11 cellular contexts compared by ENCODE assay signal in the genomic region with DNA sequence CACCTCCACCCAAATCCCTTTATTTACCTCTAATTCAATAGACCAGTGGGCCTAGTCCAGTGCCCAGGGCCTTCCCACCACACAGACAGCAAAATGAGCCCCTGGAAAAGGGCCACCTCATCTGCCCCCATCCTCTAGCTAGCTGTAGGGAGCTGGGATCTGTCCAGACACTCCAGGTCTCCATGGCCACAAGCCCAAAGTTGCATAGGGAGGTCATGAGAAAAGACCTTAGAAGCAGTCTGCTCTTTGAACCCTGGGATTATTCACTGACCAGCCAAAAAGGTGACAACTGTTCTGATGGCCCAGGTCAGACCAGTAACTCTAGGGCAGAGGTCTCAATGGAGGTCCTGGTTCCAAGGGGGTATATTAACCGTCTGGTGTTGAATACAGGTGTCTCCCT. TPM values are rescaled to one million over a fixed set of nuclear protein-coding genes. Genes with fewer than 3 reads are reported as not detected.
DNase-seq lines count a peak whose midpoint lies in the region; ATAC-seq and TF ChIP-seq lines count a peak whose summit lies in the region.
"Had no signal": no experiment of that assay in that cellular context is flagged by ENCODE, and none has a peak within 500 bp of the region (broad histone marks: within the 10 kb centered on the region; RNA-seq: fewer than 3 reads in every experiment).

No MANE protein-coding gene starts in this region.

- TF ChIP-seq CTCF in tibial nerve (IDR thresholded peaks at IDR 0.05): no peak

- H3K27me3 ChIP-seq in tibial nerve: no peaks in the 10 kb centered on the region

- peaks cover 46% of the 10 kb centered on the region for H3K4me1 Mint-ChIP-seq in activated naive CD4-positive, alpha-beta T cell treated with anti-CD3 and anti-CD28 coated beads, Interleukin-2, amount 50 U/mL, for 24 hours
- H3K4me1 Mint-ChIP-seq in dendritic cell treated with granulocyte-macrophage colony-stimulating factor and Interleukin-4, amounts not matched to agents 40 ng/mL and 50 ng/mL, for 4 days (ENCODE audit: low read depth): peaks cover 84% of the 10 kb centered on the region
- peaks cover 50 to 56% of the 10 kb centered on the region in 2 donors for H3K4me1 Mint-ChIP-seq in natural killer cell treated with Interleukin-12 subunit alpha and Interleukin-12 subunit beta and Interleukin-15 and Interleukin-18, amount 100 ng/mL, for 72 hours (ENCODE audit: low read depth in 2 of 2)

- TF ChIP-seq POLR2A in tibial nerve (IDR thresholded peaks at IDR 0.05): no peak

- H3K27ac ChIP-seq in tibial nerve: peak overlapping the region in 3 of 4 donors; percentile 99

- no peaks in the 10 kb centered on the region for H3K36me3 ChIP-seq in tibial nerve

- H3K36me3 Mint-ChIP-seq in activated naive CD4-positive, alpha-beta T cell treated with anti-CD3 and anti-CD28 coated beads, Interleukin-2, amount 50 U/mL, for 24 hours: no peaks in the 10 kb centered on the region
- peaks cover 18% of the 10 kb centered on the region for H3K36me3 Mint-ChIP-seq in dendritic cell treated with granulocyte-macrophage colony-stimulating factor and Interleukin-4, amounts not matched to agents 40 ng/mL and 50 ng/mL, for 4 days (ENCODE audit: low read depth)
- H3K36me3 Mint-ChIP-seq in natural killer cell treated with Interleukin-12 subunit alpha and Interleukin-12 subunit beta and Interleukin-15 and Interleukin-18, amount 100 ng/mL, for 72 hours: no peaks in the 10 kb centered on the region

- H3K4me3 ChIP-seq in tibial nerve: no peak overlapping the region

- H3K4me3 Mint-ChIP-seq in activated naive CD4-positive, alpha-beta T cell treated with anti-CD3 and anti-CD28 coated beads, Interleukin-2, amount 50 U/mL, for 24 hours: peak overlapping the region; percentile 33
- peak overlapping the region; percentile 2 for H3K4me3 Mint-ChIP-seq in dendritic cell treated with granulocyte-macrophage colony-stimulating factor and Interleukin-4, amounts not matched to agents 40 ng/mL and 50 ng/mL, for 4 days
- peak overlapping the region; percentile 16 for H3K4me3 Mint-ChIP-seq in natural killer cell treated with Interleukin-12 subunit alpha and Interleukin-12 subunit beta and Interleukin-15 and Interleukin-18, amount 100 ng/mL, for 72 hours

- 44 to 86% methylated on average over 1 of the region's 1 CpG for WGBS in tibial nerve, 2 donors

- peaks cover 3 to 74% (median 36%) of the 10 kb centered on the region in 4 donors for H3K4me1 ChIP-seq in tibial nerve

- no peak for TF ChIP-seq EP300 in tibial nerve (IDR thresholded peaks at IDR 0.05)

- no peaks in the 10 kb centered on the region for H3K9me3 Mint-ChIP-seq in activated naive CD4-positive, alpha-beta T cell treated with anti-CD3 and anti-CD28 coated beads, Interleukin-2, amount 50 U/mL, for 24 hours
- H3K9me3 Mint-ChIP-seq in dendritic cell treated with granulocyte-macrophage colony-stimulating factor and Interleukin-4, amounts not matched to agents 40 ng/mL and 50 ng/mL, for 4 days: no peaks in the 10 kb centered on the region
- no peaks in the 10 kb centered on the region for H3K9me3 Mint-ChIP-seq in natural killer cell treated with Interleukin-12 subunit alpha and Interleukin-12 subunit beta and Interleukin-15 and Interleukin-18, amount 100 ng/mL, for 72 hours

- peaks cover 5% of the 10 kb centered on the region for H3K27me3 Mint-ChIP-seq in activated naive CD4-positive, alpha-beta T cell treated with anti-CD3 and anti-CD28 coated beads, Interleukin-2, amount 50 U/mL, for 24 hours
- peaks cover 24% of the 10 kb centered on the region for H3K27me3 Mint-ChIP-seq in dendritic cell treated with granulocyte-macrophage colony-stimulating factor and Interleukin-4, amounts not matched to agents 40 ng/mL and 50 ng/mL, for 4 days
- peaks cover 28 to 32% of the 10 kb centered on the region in 2 donors for H3K27me3 Mint-ChIP-seq in natural killer cell treated with Interleukin-12 subunit alpha and Interleukin-12 subunit beta and Interleukin-15 and Interleukin-18, amount 100 ng/mL, for 72 hours

- intact Hi-C loops in dendritic cell treated with granulocyte-macrophage colony-stimulating factor and Interleukin-4, amounts not matched to agents 40 ng/mL and 50 ng/mL, for 4 days (cut with micrococcal nuclease): no loop called here

- H3K9me3 ChIP-seq in tibial nerve: no peaks in the 10 kb centered on the region

- no peak for ATAC-seq in natural killer cell treated with Interleukin-12 subunit alpha and Interleukin-12 subunit beta and Interleukin-15 and Interleukin-18, amount 100 ng/mL, for 72 hours
- ATAC-seq in HG03025 (IDR thresholded peaks at IDR 0.05; ENCODE audit: low FRiP score, unreplicated experiment) (no peak), GM19467 (IDR thresholded peaks at IDR 0.05; ENCODE audit: unreplicated experiment) (no peak), GM18909 (IDR thresholded peaks at IDR 0.05; ENCODE audit: poor library complexity, unreplicated experiment) (no peak)

- no peak for DNase-seq in activated naive CD4-positive, alpha-beta T cell treated with Interleukin-2 at 50 U/mL for 16 hours
- no peak for DNase-seq in natural killer cell treated with Interleukin-12 subunit alpha and Interleukin-12 subunit beta and Interleukin-15 and Interleukin-18, amount 100 ng/mL, for 72 hours (ENCODE audit: low spot score)
- DNase-seq in tibial nerve (ENCODE audit: low spot score in 2 of 2): no peak
- DNase-seq: activated effector memory CD4-positive, alpha-beta T cell treated with Interleukin-2 at 50 U/mL for 16 hours; NCI-H2081 treated with DMSO at 0.1 percent for 48 hours; nucleus accumbens had no signal

- H3K27ac Mint-ChIP-seq in activated naive CD4-positive, alpha-beta T cell treated with anti-CD3 and anti-CD28 coated beads, Interleukin-2, amount 50 U/mL, for 24 hours: peak overlapping the region; percentile 33
- H3K27ac Mint-ChIP-seq in dendritic cell treated with granulocyte-macrophage colony-stimulating factor and Interleukin-4, amounts not matched to agents 40 ng/mL and 50 ng/mL, for 4 days: peak overlapping the region; percentile 97
- no peak overlapping the region for H3K27ac Mint-ChIP-seq in natural killer cell treated with Interleukin-12 subunit alpha and Interleukin-12 subunit beta and Interleukin-15 and Interleukin-18, amount 100 ng/mL, for 72 hours

RNA-seq across cellular contexts. Expression of a gene that starts 2.0 kb away (rescaled TPM):
- total RNA-seq in natural killer cell treated with Interleukin-12 subunit alpha and Interleukin-12 subunit beta and Interleukin-15 and Interleukin-18, amount 100 ng/mL, for 72 hours: under 1 TPM in 1 of 2 donors, not detected in 1; 0.19 TPM
- total RNA-seq in tibial nerve: 10 to 100 TPM; 32.1 to 55.5 (median 38.8) TPM

RNA-seq across cellular contexts. Expression of a gene that starts 34.8 kb away (rescaled TPM):
- total RNA-seq in natural killer cell treated with Interleukin-12 subunit alpha and Interleukin-12 subunit beta and Interleukin-15 and Interleukin-18, amount 100 ng/mL, for 72 hours: 10 to 100 TPM; 29.1 to 31.8 TPM
- total RNA-seq in tibial nerve: 10 to 100 TPM; 42.3 to 66.0 (median 48.3) TPM

RNA-seq across cellular contexts. Expression of a gene that starts 53.8 kb away (rescaled TPM):
- total RNA-seq in natural killer cell treated with Interleukin-12 subunit alpha and Interleukin-12 subunit beta and Interleukin-15 and Interleukin-18, amount 100 ng/mL, for 72 hours: 100 to 1,000 TPM; 327 to 426 TPM
- total RNA-seq in tibial nerve: 100 to 1,000 TPM in 3 of 4 donors, 10 to 100 TPM in 1; 92.4 to 173 (median 143) TPM

Comparison
In these comparisons a context has a peak if more than half of its experiments do, and no peak if none do; other contexts are left out.
1. H3K27ac Mint-ChIP-seq: peak in activated naive CD4-positive, alpha-beta T cell treated with anti-CD3 and anti-CD28 coated beads, Interleukin-2, amount 50 U/mL, for 24 hours (single experiment) and dendritic cell treated with granulocyte-macrophage colony-stimulating factor and Interleukin-4, amounts not matched to agents 40 ng/mL and 50 ng/mL, for 4 days (single experiment); none in natural killer cell treated with Interleukin-12 subunit alpha and Interleukin-12 subunit beta and Interleukin-15 and Interleukin-18, amount 100 ng/mL, for 72 hours (0 of 2).
2. RNA of a gene that starts 2.0 kb away (total RNA-seq): 32.1 to 55.5 TPM in tibial nerve; 0.19 TPM in natural killer cell treated with Interleukin-12 subunit alpha and Interleukin-12 subunit beta and Interleukin-15 and Interleukin-18, amount 100 ng/mL, for 72 hours; every median in the first group is over 10 times any median in the second.
3. Peak in every context shown above with its lines, with median percentiles within 50 percentile points of each other: H3K4me3 Mint-ChIP-seq.